In the genomic region with DNA sequence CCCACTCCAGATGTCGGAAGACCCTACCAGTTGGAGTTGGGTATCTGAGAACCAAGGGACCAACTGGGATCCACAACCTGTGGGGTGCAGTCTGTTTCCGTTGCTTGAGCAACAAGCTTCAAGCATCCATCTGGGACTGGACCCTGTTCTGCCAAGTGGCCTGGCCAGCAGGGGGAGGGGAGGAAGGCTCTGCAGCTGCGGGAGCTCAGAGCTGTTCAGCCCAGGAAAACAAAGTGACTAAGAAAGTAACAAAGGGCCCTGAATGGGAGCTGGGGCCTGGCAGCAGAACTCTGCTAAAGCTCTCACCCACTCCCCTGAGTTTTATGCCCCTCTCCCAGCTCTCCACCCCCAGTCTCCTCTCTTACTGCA, we compare ENCODE assay signal across 13 cellular contexts. TPM values are rescaled to one million over a fixed set of nuclear protein-coding genes. Genes with fewer than 3 reads are reported as not detected.
DNase-seq lines count a peak whose midpoint lies in the region; ATAC-seq and TF ChIP-seq lines count a peak whose summit lies in the region.
"Had no signal": no experiment of that assay in that cellular context is flagged by ENCODE, and none has a peak within 500 bp of the region (broad histone marks: within the 10 kb centered on the region; RNA-seq: fewer than 3 reads in every experiment).

No MANE protein-coding gene starts in this region.

- peak overlapping the region; percentile 98 to 100 (median 99) for H3K27ac Mint-ChIP-seq in nephron
- H3K27ac Mint-ChIP-seq in stimulated activated memory B cell treated with anti-CD40 and anti-IgM and Interleukin-4, amounts not matched to agents 10 μg/mL and 1 μg/mL and 100 μg/mL, for 72 hours, result no peak overlapping the region

- peak; percentile 36 for DNase-seq in AG04450 (ENCODE audit: low read depth, low spot score)
- peak; percentile 62 for DNase-seq in WERI-Rb-1
- DNase-seq in stimulated activated naive CD4-positive, alpha-beta T cell (lab: John Stamatoyannopoulos, UW), result no peak
- DNase-seq in NCI-H1694 treated with DMSO at 0.1 percent for 48 hours (lab: John Stamatoyannopoulos, UW), result no peak
- DNase-seq: activated T-cell treated with anti-CD3 and anti-CD28 coated beads, Interleukin-2, amount 50 U/mL, for 48 hours; CD4-positive, alpha-beta memory T cell had no signal

- TF ChIP-seq CTCF in AG04450 (IDR thresholded peaks at IDR 0.05; ENCODE audit: low read depth, low read length), result peak; percentile 37
- TF ChIP-seq CTCF in WERI-Rb-1 (IDR thresholded peaks at IDR 0.05; ENCODE audit: low read depth, low read length), result peak; percentile 39; the same call in 1 of the 2 replicates
- peak in 2 of 4 experiments; percentile 11 to 21 for TF ChIP-seq CTCF in gastroesophageal sphincter (IDR thresholded peaks at IDR 0.05)
- peak in 2 of 3 experiments; percentile 11 to 25 for TF ChIP-seq CTCF in nephron (IDR thresholded peaks at IDR 0.05; ENCODE audit: unreplicated experiment in 3 of 3)

- H3K36me3 ChIP-seq in WERI-Rb-1 (no peaks in the 10 kb centered on the region; the same call in none of the 2 replicates), gastroesophageal sphincter (peaks cover 0 to 6% of the 10 kb centered on the region in 2 donors)
- H3K36me3 ChIP-seq: neutrophil had no signal

- H3K4me3 ChIP-seq in AG04450 (ENCODE audit: low read depth, low read length), result no peak overlapping the region
- H3K4me3 ChIP-seq in WERI-Rb-1 (ENCODE audit: low read depth, low read length), result no peak overlapping the region
- H3K4me3 ChIP-seq in gastroesophageal sphincter, result no peak overlapping the region

- H3K27ac ChIP-seq in AG04450 (ENCODE audit: low read depth, low read length) (peak overlapping the region; percentile 57), WERI-Rb-1 (no peak overlapping the region), gastroesophageal sphincter (peak overlapping the region in 3 of 4 donors; percentile 38 to 82 (median 43))
- H3K27ac ChIP-seq: neutrophil had no signal

- no peak for TF ChIP-seq EP300 in gastroesophageal sphincter (IDR thresholded peaks at IDR 0.05)

- H3K27me3 Mint-ChIP-seq in nephron (ENCODE audit: low read depth), result peaks cover 10% of the 10 kb centered on the region
- H3K27me3 Mint-ChIP-seq in stimulated activated memory B cell treated with anti-CD40 and anti-IgM and Interleukin-4, amounts not matched to agents 10 μg/mL and 1 μg/mL and 100 μg/mL, for 72 hours, result peaks cover 64% of the 10 kb centered on the region

- no peaks in the 10 kb centered on the region for H3K9me3 Mint-ChIP-seq in nephron
- no peaks in the 10 kb centered on the region for H3K9me3 Mint-ChIP-seq in stimulated activated memory B cell treated with anti-CD40 and anti-IgM and Interleukin-4, amounts not matched to agents 10 μg/mL and 1 μg/mL and 100 μg/mL, for 72 hours

- CTCF ChIA-PET in AG04450 (lab: Charles Lee), result interaction anchor here (1.3 to 2.0 kb wide), 3 partner anchors 24 to 96 kb away, joined by 3 to 15 read pairs (median 7); no protein-coding TSS in a partner anchor

- TF ChIP-seq POLR2A in gastroesophageal sphincter (IDR thresholded peaks at IDR 0.05), result no peak

- H3K27me3 ChIP-seq in AG04450 (ENCODE audit: control insufficient read depth, insufficient read depth, low read length), result no peaks in the 10 kb centered on the region
- H3K27me3 ChIP-seq in WERI-Rb-1 (ENCODE audit: insufficient read depth, low read depth, severe bottlenecking), result no peaks in the 10 kb centered on the region
- H3K27me3 ChIP-seq in gastroesophageal sphincter, result no peaks in the 10 kb centered on the region

- H3K36me3 Mint-ChIP-seq in nephron (ENCODE audit: low read depth), result peaks cover 12% of the 10 kb centered on the region
- H3K36me3 Mint-ChIP-seq in stimulated activated memory B cell treated with anti-CD40 and anti-IgM and Interleukin-4, amounts not matched to agents 10 μg/mL and 1 μg/mL and 100 μg/mL, for 72 hours, result no peaks in the 10 kb centered on the region

- peak; percentile 54 for ATAC-seq in gastroesophageal sphincter
- ATAC-seq in HG02973 (IDR thresholded peaks at IDR 0.05; ENCODE audit: unreplicated experiment), result no peak
- ATAC-seq in stimulated activated memory B cell treated with anti-CD40 and anti-IgM and Interleukin-4, amounts not matched to agents 10 μg/mL and 1 μg/mL and 100 μg/mL, for 72 hours, result no peak
- ATAC-seq: esophagus mucosa, HCT116 had no signal

- 60 to 80% methylated on average over 1 of the region's 3 CpGs for WGBS in gastroesophageal sphincter (ENCODE audit: low coverage in 1 of 2), 2 donors

- peaks cover 0 to 58% (median 10%) of the 10 kb centered on the region in 3 donors for H3K4me1 ChIP-seq in gastroesophageal sphincter

- peak overlapping the region; percentile 74 to 89 (median 76) for H3K4me3 Mint-ChIP-seq in nephron
- H3K4me3 Mint-ChIP-seq in stimulated activated memory B cell treated with anti-CD40 and anti-IgM and Interleukin-4, amounts not matched to agents 10 μg/mL and 1 μg/mL and 100 μg/mL, for 72 hours, result no peak overlapping the region

- H3K9me3 ChIP-seq in AG04450 (ENCODE audit: control insufficient read depth, insufficient read depth, low read length) (no peaks in the 10 kb centered on the region), WERI-Rb-1 (ENCODE audit: severe bottlenecking) (no peaks in the 10 kb centered on the region), gastroesophageal sphincter (no peaks in the 10 kb centered on the region)
- H3K9me3 ChIP-seq: neutrophil had no signal

- POLR2A ChIA-PET in AG04450 (lab: Yijun Ruan, JAX), result interaction anchor here (0.6 to 1.2 kb wide), 2 partner anchors 18 to 123 kb away, joined by 4 to 8 read pairs; a partner anchor contains a TSS

- peaks cover 71% of the 10 kb centered on the region for H3K4me1 Mint-ChIP-seq in nephron
- peaks cover 23% of the 10 kb centered on the region for H3K4me1 Mint-ChIP-seq in stimulated activated memory B cell treated with anti-CD40 and anti-IgM and Interleukin-4, amounts not matched to agents 10 μg/mL and 1 μg/mL and 100 μg/mL, for 72 hours

RNA-seq across cellular contexts. Expression of a gene that starts 2.7 kb away (rescaled TPM):
- 21.0 and 21.7 TPM in 2 replicates for polyA plus RNA-seq in AG04450 (2011; rRNA removed)
- polyA minus RNA-seq in AG04450 (2011; rRNA and poly(A)+ RNA removed), result 39.5 and 44.5 TPM in 2 replicates
- total RNA-seq in gastroesophageal sphincter, result 1 to 10 TPM; 3.1 to 9.5 (median 8.4) TPM

RNA-seq across cellular contexts. Expression of a gene that starts 17.7 kb away (rescaled TPM):
- polyA plus RNA-seq in AG04450 (2011; rRNA removed), result 9.5 and 12.9 TPM in 2 replicates
- polyA minus RNA-seq in AG04450 (2011; rRNA and poly(A)+ RNA removed), result 17.9 and 19.7 TPM in 2 replicates
- 10 to 100 TPM; 10.4 to 33.1 (median 12.6) TPM for total RNA-seq in gastroesophageal sphincter

RNA-seq across cellular contexts. Expression of a gene that starts 48.1 kb away (rescaled TPM):
- 0.09 and 0.20 TPM in 2 replicates for polyA plus RNA-seq in AG04450 (2011; rRNA removed)
- polyA minus RNA-seq in AG04450 (2011; rRNA and poly(A)+ RNA removed), result 0.18 and 0.22 TPM in 2 replicates
- under 1 TPM in 3 of 4 donors, not detected in 1; 0.16 to 0.54 (median 0.19) TPM for total RNA-seq in gastroesophageal sphincter

Comparison
In these comparisons a context has a peak if more than half of its experiments do, and no peak if none do; other contexts are left out.
1. DNase-seq: peak in AG04450 (single experiment) and WERI-Rb-1 (single experiment); none in stimulated activated naive CD4-positive, alpha-beta T cell (0 of 6) and NCI-H1694 treated with DMSO at 0.1 percent for 48 hours (single experiment).